In the genomic region with DNA sequence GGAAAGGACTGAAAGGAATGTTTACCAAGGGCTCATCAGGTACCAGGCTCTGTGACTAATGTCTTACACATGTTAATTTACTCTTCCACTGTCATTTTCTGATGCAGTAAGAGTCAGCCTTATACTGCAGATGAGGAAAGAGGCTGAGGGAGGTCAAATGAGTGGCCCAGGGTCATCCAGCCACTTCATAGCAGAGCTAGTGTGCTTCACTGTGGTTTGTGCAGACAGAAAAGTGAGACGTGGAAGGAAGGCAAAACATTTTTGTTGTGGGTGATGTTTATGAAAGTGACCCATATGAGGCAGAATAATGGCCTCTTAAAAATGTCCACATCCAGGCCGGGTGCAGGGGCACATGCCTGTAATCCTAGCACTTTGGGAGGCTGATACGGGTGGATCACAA, we compare ENCODE assay signal across 15 cellular contexts. TPM values are rescaled to one million over a fixed set of nuclear protein-coding genes. Genes with fewer than 3 reads are reported as not detected.
A peak's percentile ranks its signal among the peaks of the same experiment; 100 is the strongest.
DNase-seq lines count a peak whose midpoint lies in the region; ATAC-seq and TF ChIP-seq lines count a peak whose summit lies in the region.
"Not testable (repeated sequence)": the region's sequence is repeated elsewhere in the genome, so short reads cannot be mapped to it uniquely, and the experiment has no call there.
"Had no signal": no experiment of that assay in that cellular context is flagged by ENCODE, and none has a peak within 500 bp of the region (broad histone marks: within the 10 kb centered on the region; RNA-seq: fewer than 3 reads in every experiment).

No MANE protein-coding gene starts in this region.

- TF ChIP-seq CTCF in HFFc6 (IDR thresholded peaks at IDR 0.05); foreskin keratinocyte (conservative IDR thresholded peaks at IDR 0.05): not testable (repeated sequence)

- H3K79me2 ChIP-seq in trophoblast cell (ENCODE audit: control insufficient read depth, insufficient read depth, low read length, poor library complexity) = not testable (repeated sequence)

- not testable (repeated sequence) for H3K27me3 Mint-ChIP-seq in HFFc6 (ENCODE audit: insufficient read depth)

- not testable (repeated sequence) for H3K4me2 ChIP-seq in trophoblast cell (ENCODE audit: low read length)

- not testable (repeated sequence) for H2BK120ac ChIP-seq in trophoblast cell (ENCODE audit: insufficient read depth, low read length, poor library complexity)

- H4K91ac ChIP-seq in trophoblast cell (ENCODE audit: low read depth, low read length) = not testable (repeated sequence)

- peak overlapping the region; percentile 71 for H3K4me3 Mint-ChIP-seq in HFFc6

- no CpG with 5 or more reads among the region's 3 CpGs for WGBS in trophoblast cell (ENCODE audit: extremely low coverage, insufficient coverage, insufficient read length)

- H3K4me1 ChIP-seq in foreskin keratinocyte; trophoblast cell (ENCODE audit: control insufficient read depth in 1 of 2, insufficient read depth in 2 of 2, low read length in 2 of 2): not testable (repeated sequence)

- peaks cover 61% of the 10 kb centered on the region for H3K4me1 Mint-ChIP-seq in HFFc6 (ENCODE audit: low read depth)

- not testable (repeated sequence) for H3K4me3 ChIP-seq in trophoblast cell (ENCODE audit: low read depth, low read length)

- not testable (repeated sequence) for H2BK12ac ChIP-seq in trophoblast cell (ENCODE audit: low read length)

- not testable (repeated sequence) for H2BK5ac ChIP-seq in trophoblast cell (ENCODE audit: low read depth, low read length, poor library complexity)

- H3K9me3 Mint-ChIP-seq in HFFc6 = peaks cover 26% of the 10 kb centered on the region

- not testable (repeated sequence) for H3K9me3 ChIP-seq in trophoblast cell (ENCODE audit: insufficient read depth, low read depth, low read length)

- H3K18ac ChIP-seq in trophoblast cell (ENCODE audit: low read length) = not testable (repeated sequence)

- DNase-seq in A172 (ENCODE audit: low spot score) = peak; percentile 82
- DNase-seq in EL = peak; percentile 81
- peak; percentile 86 for DNase-seq in HFFc6
- DNase-seq in NCI-H226 = peak; percentile 61
- peak; percentile 33 for DNase-seq in T1000 (lab: John Stamatoyannopoulos, UW)
- DNase-seq in epithelial cell of prostate (ENCODE audit: low read depth, low spot score) = not testable (repeated sequence)
- peak; percentile 24 to 55 for DNase-seq in foreskin keratinocyte
- peak; percentile 76 for DNase-seq in trophoblast cell

- not testable (repeated sequence) for H4K8ac ChIP-seq in trophoblast cell (ENCODE audit: low read depth, low read length)

- H3K27ac ChIP-seq in epithelial cell of prostate = peak overlapping the region; percentile 42
- H3K27ac ChIP-seq in foreskin keratinocyte; trophoblast cell (ENCODE audit: low read depth, low read length): not testable (repeated sequence)

- not testable (repeated sequence) for H3K79me1 ChIP-seq in trophoblast cell (ENCODE audit: low read length)

- H3K4ac ChIP-seq in trophoblast cell (ENCODE audit: low read depth, low read length) = not testable (repeated sequence)

- H3K36me3 Mint-ChIP-seq in HFFc6 (ENCODE audit: low read depth) = peaks cover 36% of the 10 kb centered on the region

- H3K14ac ChIP-seq in trophoblast cell (ENCODE audit: low read length) = not testable (repeated sequence)

- H2AFZ ChIP-seq in trophoblast cell (ENCODE audit: insufficient read depth, low read length, poor library complexity) = not testable (repeated sequence)

- H3K9ac ChIP-seq in trophoblast cell (ENCODE audit: low read length) = not testable (repeated sequence)

- peak overlapping the region; percentile 96 for H3K27ac Mint-ChIP-seq in HFFc6

- not testable (repeated sequence) for H3K36me3 ChIP-seq in trophoblast cell (ENCODE audit: control insufficient read depth in 1 of 2, insufficient read depth in 2 of 2, low read length in 2 of 2)

- not testable (repeated sequence) for H3K23ac ChIP-seq in trophoblast cell (ENCODE audit: low read length)

- not testable (repeated sequence) for H3K27me3 ChIP-seq in foreskin keratinocyte; trophoblast cell (ENCODE audit: insufficient read depth, low read length)

- ATAC-seq in foreskin keratinocyte = not testable (repeated sequence)

- H4K12ac ChIP-seq in trophoblast cell (ENCODE audit: low read depth, low read length) = not testable (repeated sequence)

- not testable (repeated sequence) for H2AK5ac ChIP-seq in trophoblast cell (ENCODE audit: low read length)

RNA-seq across cellular contexts. Expression of a gene that starts 22.2 kb away (rescaled TPM):
- total RNA-seq in A172 (2014; rRNA removed; shearing (Covaris generic)) = 0.19 TPM in 1 of 2 replicates, not detected in the other
- 1 to 10 TPM; 1.7 to 4.0 (median 2.9) TPM for total RNA-seq in HFFc6 (2021; fragmentation: NEBNext Ultra II Directional; extraction: Animal tissue kit (Norgen Biotek cat#: 25700))
- not detected in 2 replicates for total RNA-seq in foreskin keratinocyte
- polyA plus RNA-seq in foreskin keratinocyte = not detected in 2 replicates
- polyA plus RNA-seq in trophoblast cell (2013) = not detected in 2 replicates
- total RNA-seq: CD4-positive, alpha-beta T cell; Daoy; H4; HepG2; HT-29; K562; SK-MEL-5 had no signal
- polyA plus RNA-seq: HepG2, K562 had no signal

RNA-seq across cellular contexts. Expression of a gene that starts 34.0 kb away (rescaled TPM):
- 0.17 and 0.29 TPM in 2 replicates for total RNA-seq in A172 (2014; rRNA removed; shearing (Covaris generic))
- total RNA-seq in HFFc6 (2021; fragmentation: NEBNext Ultra II Directional; extraction: Animal tissue kit (Norgen Biotek cat#: 25700)) = under 1 TPM in 5 of 6 experiments, not detected in 1; 0.19 to 0.84 (median 0.47) TPM
- total RNA-seq in foreskin keratinocyte = not detected in 2 replicates
- polyA plus RNA-seq in foreskin keratinocyte = not detected in 2 replicates
- polyA plus RNA-seq in trophoblast cell (2013) = not detected in 2 replicates
- total RNA-seq: CD4-positive, alpha-beta T cell; Daoy; H4; HepG2; HT-29; K562 had no signal
- polyA plus RNA-seq: HepG2, K562 had no signal
